ENCODE assay signal across 16 cellular contexts in the genomic region with DNA sequence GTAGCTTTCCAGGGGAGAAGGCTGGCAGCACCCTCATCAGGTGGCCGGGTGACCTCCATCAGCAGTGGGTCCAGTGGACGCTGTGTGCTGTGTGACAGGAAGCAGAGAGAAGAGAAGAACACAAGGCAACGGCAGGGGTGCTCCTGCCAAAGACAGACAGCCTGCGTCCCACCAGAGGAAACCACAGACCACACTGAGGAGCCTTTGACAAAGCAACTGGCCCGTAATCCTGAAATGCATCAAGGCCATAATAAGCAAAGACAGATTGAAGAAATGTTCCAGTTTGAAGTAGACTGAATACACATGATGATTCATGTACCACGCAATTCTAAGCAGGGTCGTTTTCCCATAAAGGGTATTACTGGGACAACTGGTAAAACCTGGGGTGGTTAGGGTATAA.
DNase-seq lines count a peak whose midpoint lies in the region; ATAC-seq, FAIRE-seq and TF ChIP-seq lines count a peak whose summit lies in the region.
"Had no signal": no experiment of that assay in that cellular context is flagged by ENCODE, and none has a peak within 500 bp of the region (broad histone marks: within the 10 kb centered on the region; RNA-seq: fewer than 3 reads in every experiment).

No MANE protein-coding gene starts in this region.

- peaks cover 21% of the 10 kb centered on the region for H3K4me1 ChIP-seq in Loucy (ENCODE audit: insufficient read depth, low read length, poor library complexity, severe bottlenecking)
- H3K4me1 ChIP-seq in right cardiac atrium (ENCODE audit: control insufficient read depth, insufficient read depth, low read length), result no peaks in the 10 kb centered on the region

- H3K36me3 ChIP-seq in Loucy (ENCODE audit: insufficient read depth, low read length), result no peaks in the 10 kb centered on the region
- H3K36me3 ChIP-seq: neutrophil had no signal

- peaks cover 16% of the 10 kb centered on the region for H3K27me3 Mint-ChIP-seq in activated T-cell treated with anti-CD3 and anti-CD28 coated beads, Interleukin-2, amount 50 U/mL, for 4 hours (ENCODE audit: low read depth)

- TF ChIP-seq CTCF in Loucy (conservative IDR thresholded peaks at IDR 0.05; ENCODE audit: low read length) (no peak), astrocyte of the cerebellum (IDR thresholded peaks at IDR 0.05; ENCODE audit: low read depth, low read length, missing control alignments) (peak; percentile 4)

- peak overlapping the region; percentile 45 for H3K4me3 ChIP-seq in Loucy (ENCODE audit: low read length, poor library complexity, severe bottlenecking)
- H3K4me3 ChIP-seq in astrocyte of the cerebellum (ENCODE audit: low read depth, low read length), result no peak overlapping the region
- H3K4me3 ChIP-seq in right cardiac atrium (ENCODE audit: low read length), result no peak overlapping the region

- ATAC-seq in activated T-cell treated with anti-CD3 and anti-CD28 coated beads, Interleukin-2, amount 50 U/mL, for 4 hours, result no peak
- no peak for ATAC-seq in right cardiac atrium
- ATAC-seq in HG02763 (IDR thresholded peaks at IDR 0.05; ENCODE audit: unreplicated experiment), result no peak
- ATAC-seq: HepG2 had no signal

- H3K9me2 ChIP-seq in Loucy (replicated peaks; ENCODE audit: low read depth, low read length), result no peaks in the 10 kb centered on the region

- intact Hi-C loops in right cardiac atrium (cut with DNase I), result no loop called here

- no peaks in the 10 kb centered on the region for H3F3A ChIP-seq in Loucy (ENCODE audit: low read depth)

- H3K79me2 ChIP-seq in Loucy (ENCODE audit: insufficient read depth, low read length), result no peaks in the 10 kb centered on the region

- H3K4me2 ChIP-seq in Loucy (ENCODE audit: low read depth, low read length, poor library complexity, severe bottlenecking), result peak overlapping the region; percentile 62

- H3K9me3 ChIP-seq in Loucy (ENCODE audit: insufficient read depth, low read depth, low read length) (no peaks in the 10 kb centered on the region), right cardiac atrium (ENCODE audit: control insufficient read depth, low read length) (no peaks in the 10 kb centered on the region)
- H3K9me3 ChIP-seq: neutrophil had no signal

- no peak overlapping the region for H3K27ac ChIP-seq in right cardiac atrium (ENCODE audit: low read length)
- H3K27ac ChIP-seq: neutrophil had no signal

- TF ChIP-seq POLR2A in H54 (IDR thresholded peaks at IDR 0.05; ENCODE audit: low read depth, low read length), result no peak

- H3K9me3 Mint-ChIP-seq in activated T-cell treated with anti-CD3 and anti-CD28 coated beads, Interleukin-2, amount 50 U/mL, for 4 hours, result no peaks in the 10 kb centered on the region
- H3K9me3 Mint-ChIP-seq: activated B cell treated with CpG ODN at 0.5 μM for 24 hours, memory B cell had no signal

- no peak overlapping the region for H3K4me3 Mint-ChIP-seq in activated T-cell treated with anti-CD3 and anti-CD28 coated beads, Interleukin-2, amount 50 U/mL, for 4 hours
- H3K4me3 Mint-ChIP-seq: activated B cell treated with CpG ODN at 0.5 μM for 24 hours, memory B cell had no signal

- FAIRE-seq in H54 (lab: Jason Lieb, UNC), result no peak
- FAIRE-seq: HepG2 had no signal

- H3K27me3 ChIP-seq in Loucy (ENCODE audit: insufficient read depth, low read length, poor library complexity, severe bottlenecking) (no peaks in the 10 kb centered on the region), right cardiac atrium (ENCODE audit: control insufficient read depth, insufficient read depth) (no peaks in the 10 kb centered on the region)

- in situ Hi-C loops in astrocyte of the cerebellum (cut with HindIII; ENCODE audit: low sequenced_read_pairs), result no loop called here

- DNase-seq in activated T-cell treated with anti-CD3 and anti-CD28 coated beads, Interleukin-2, amount 50 U/mL, for 48 hours, result peak; percentile 23 to 32
- DNase-seq in activated T-cell treated with anti-CD3 and anti-CD28 coated beads, Interleukin-2, amount 50 U/mL, for 4 hours, result no peak
- DNase-seq in astrocyte of the cerebellum (ENCODE audit: low read depth) (peak; percentile 94), H54 (ENCODE audit: insufficient read length, low spot score) (no peak), right cardiac atrium (no peak)
- peak; percentile 31 for DNase-seq in stimulated activated CD8-positive, alpha-beta memory T cell treated with anti-CD3 and anti-CD28 coated beads, Interleukin-4, amount 100 ng/mL, for 48 hours
- DNase-seq: activated B cell treated with CpG ODN at 0.5 μM for 24 hours; activated effector memory CD4-positive, alpha-beta T cell treated with Interleukin-2 at 50 U/mL for 16 hours; effector CD8-positive, alpha-beta T cell; NCI-H1417; NCI-H446 had no signal

- H3K4me1 Mint-ChIP-seq in activated T-cell treated with anti-CD3 and anti-CD28 coated beads, Interleukin-2, amount 50 U/mL, for 4 hours (ENCODE audit: low read depth), result peaks cover 5% of the 10 kb centered on the region
- H3K4me1 Mint-ChIP-seq: activated B cell treated with CpG ODN at 0.5 μM for 24 hours had no signal

- no peaks in the 10 kb centered on the region for H3K36me3 Mint-ChIP-seq in activated T-cell treated with anti-CD3 and anti-CD28 coated beads, Interleukin-2, amount 50 U/mL, for 4 hours (ENCODE audit: insufficient read depth)
- H3K36me3 Mint-ChIP-seq: memory B cell had no signal

- H3K9ac ChIP-seq in Loucy (ENCODE audit: low read depth, low read length, poor library complexity, severe bottlenecking), result no peak overlapping the region

- H4K20me1 ChIP-seq in Loucy (ENCODE audit: insufficient read depth, low read length, poor library complexity, severe bottlenecking), result no peaks in the 10 kb centered on the region

- H2AFZ ChIP-seq in Loucy (ENCODE audit: low read length), result no peak overlapping the region

- WGBS in right cardiac atrium, result 70% methylated on average over 7 of the region's 7 CpGs

Comparison
In these comparisons a context has a peak if more than half of its experiments do, and no peak if none do; other contexts are left out.
1. DNase-seq: peak in activated T-cell treated with anti-CD3 and anti-CD28 coated beads, Interleukin-2, amount 50 U/mL, for 48 hours (2 of 2), astrocyte of the cerebellum (single experiment) and stimulated activated CD8-positive, alpha-beta memory T cell treated with anti-CD3 and anti-CD28 coated beads, Interleukin-4, amount 100 ng/mL, for 48 hours (single experiment); none in activated T-cell treated with anti-CD3 and anti-CD28 coated beads, Interleukin-2, amount 50 U/mL, for 4 hours (single experiment), H54 (single experiment) and right cardiac atrium (0 of 3).